In genomic region chr9:19048966-19049871, GRCh38 we compare ENCODE assay signal across 8 cellular contexts. TPM values are rescaled to one million over a fixed set of nuclear protein-coding genes. Genes with fewer than 3 reads are reported as not detected.
DNase-seq lines count a peak whose midpoint lies in the region; ATAC-seq and TF ChIP-seq lines count a peak whose summit lies in the region.

A gene with protein sequence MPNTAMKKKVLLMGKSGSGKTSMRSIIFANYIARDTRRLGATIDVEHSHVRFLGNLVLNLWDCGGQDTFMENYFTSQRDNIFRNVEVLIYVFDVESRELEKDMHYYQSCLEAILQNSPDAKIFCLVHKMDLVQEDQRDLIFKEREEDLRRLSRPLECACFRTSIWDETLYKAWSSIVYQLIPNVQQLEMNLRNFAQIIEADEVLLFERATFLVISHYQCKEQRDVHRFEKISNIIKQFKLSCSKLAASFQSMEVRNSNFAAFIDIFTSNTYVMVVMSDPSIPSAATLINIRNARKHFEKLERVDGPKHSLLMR (plus strand): TSS chr9:19049427. CDS start chr9:19049660, 233 bp downstream.

- H3F3A ChIP-seq in SU-DHL-6 (ENCODE audit: insufficient read depth): peaks cover 30% of the 10 kb centered on the region; the same call in 1 of the 2 replicates

- H3K9me3 Mint-ChIP-seq in activated naive CD8-positive, alpha-beta T cell treated with anti-CD3 and anti-CD28 coated beads, Interleukin-2, amount 10 ng/mL, durations not matched to agents 7 days and 5 days: no peaks in the 10 kb centered on the region

- no peaks in the 10 kb centered on the region for H3K36me3 ChIP-seq in SU-DHL-6 (ENCODE audit: low read length)
- H3K36me3 ChIP-seq in parathyroid adenoma (ENCODE audit: control insufficient read depth, insufficient read depth, low read length): no peaks in the 10 kb centered on the region
- peaks cover 0 to 10% (median 0%) of the 10 kb centered on the region in 3 donors for H3K36me3 ChIP-seq in tibial nerve

- POLR2A ChIA-PET in activated naive CD8-positive, alpha-beta T cell treated with anti-CD3 and anti-CD28 coated beads, Interleukin-2, amount 10 ng/mL, durations not matched to agents 7 days and 5 days (lab: Charles Lee): interaction anchor here (0.7 to 1.8 kb wide), 14 partner anchors 13 to 415 kb away, joined by 3 to 12 read pairs (median 4); partner anchors contain the start of genes DENND4C and RPS6

- H3K4me2 ChIP-seq in SU-DHL-6 (ENCODE audit: low read depth, low read length, poor library complexity, severe bottlenecking) (peak within 1 kb of the TSS; percentile 61), parathyroid adenoma (ENCODE audit: low read length) (peak within 1 kb of the TSS; percentile 82)

- ATAC-seq in HG02759 (IDR thresholded peaks at IDR 0.05; ENCODE audit: unreplicated experiment) (peak; percentile 89), Right ventricle myocardium superior (ENCODE audit: poor library complexity) (peak; percentile 98)
- peak; percentile 88 for ATAC-seq in activated naive CD8-positive, alpha-beta T cell treated with anti-CD3 and anti-CD28 coated beads, Interleukin-2, amount 10 ng/mL, durations not matched to agents 7 days and 5 days (ENCODE audit: low read depth)

- H2AFZ ChIP-seq in SU-DHL-6 (ENCODE audit: low read depth, low read length, severe bottlenecking) (peak within 1 kb of the TSS; percentile 88), parathyroid adenoma (peak within 1 kb of the TSS; percentile 83)

- H3K27me3 Mint-ChIP-seq in activated naive CD8-positive, alpha-beta T cell treated with anti-CD3 and anti-CD28 coated beads, Interleukin-2, amount 10 ng/mL, durations not matched to agents 7 days and 5 days: no peaks in the 10 kb centered on the region

- WGBS in tibial nerve, 2 donors: 1% methylated on average over 57 to 78 of the region's 79 CpGs

- H3K36me3 Mint-ChIP-seq in activated naive CD8-positive, alpha-beta T cell treated with anti-CD3 and anti-CD28 coated beads, Interleukin-2, amount 10 ng/mL, durations not matched to agents 7 days and 5 days: peaks cover 8% of the 10 kb centered on the region

- H3K4me3 ChIP-seq in SU-DHL-6 (ENCODE audit: insufficient read depth, low read length, poor library complexity, severe bottlenecking): peak within 1 kb of the TSS; percentile 58
- peak within 1 kb of the TSS; percentile 72 for H3K4me3 ChIP-seq in parathyroid adenoma (ENCODE audit: low read depth, low read length)
- peak within 1 kb of the TSS; percentile 68 to 99 (median 94) for H3K4me3 ChIP-seq in tibial nerve

- intact Hi-C loops in Right ventricle myocardium superior (cut with DNase I): loop anchor here (5.0 to 10.0 kb wide), 2 partner anchors 126 to 408 kb away; no protein-coding TSS in a partner anchor

- peak within 1 kb of the TSS; percentile 72 for H3K27ac ChIP-seq in SU-DHL-6 (ENCODE audit: low read depth, low read length)
- H3K27ac ChIP-seq in parathyroid adenoma: peak within 1 kb of the TSS; percentile 81
- peak within 1 kb of the TSS; percentile 98 to 99 (median 99) for H3K27ac ChIP-seq in tibial nerve

- H3K9me2 ChIP-seq in SU-DHL-6 (replicated peaks; ENCODE audit: insufficient read depth, low read length): no peaks in the 10 kb centered on the region

- H3K9me3 ChIP-seq in SU-DHL-6 (ENCODE audit: insufficient read depth, low read length) (0 out of 2 replicates have a peak, but pooled peaks cover 5% of the 10 kb centered on the region), parathyroid adenoma (ENCODE audit: control insufficient read depth, low read length) (no peaks in the 10 kb centered on the region), tibial nerve (no peaks in the 10 kb centered on the region)

- TF ChIP-seq EP300 in tibial nerve (IDR thresholded peaks at IDR 0.05): peak; percentile 36 to 95

- no peaks in the 10 kb centered on the region for H3K27me3 ChIP-seq in SU-DHL-6 (ENCODE audit: low read length)
- no peaks in the 10 kb centered on the region for H3K27me3 ChIP-seq in parathyroid adenoma (ENCODE audit: control insufficient read depth, insufficient read depth, low read length)
- H3K27me3 ChIP-seq in tibial nerve: no peaks in the 10 kb centered on the region

- H3K4me3 Mint-ChIP-seq in activated naive CD8-positive, alpha-beta T cell treated with anti-CD3 and anti-CD28 coated beads, Interleukin-2, amount 10 ng/mL, durations not matched to agents 7 days and 5 days: peak within 1 kb of the TSS; percentile 82

- peak within 1 kb of the TSS; percentile 61 for H3K9ac ChIP-seq in SU-DHL-6 (ENCODE audit: low read length)
- no peak within 1 kb of the TSS for H3K9ac ChIP-seq in parathyroid adenoma

- H3K4me1 ChIP-seq in parathyroid adenoma (peaks cover 6% of the 10 kb centered on the region), tibial nerve (peaks cover 0 to 48% (median 28%) of the 10 kb centered on the region in 4 donors)

- TF ChIP-seq CTCF in GM12873 (IDR thresholded peaks at IDR 0.05; ENCODE audit: insufficient read depth, low read depth, low read length, missing control alignments) (peak; percentile 84), SU-DHL-6 (IDR thresholded peaks at IDR 0.05; ENCODE audit: insufficient read depth, low read length, poor library complexity, severe bottlenecking) (peak; percentile 98), parathyroid adenoma (IDR thresholded peaks at IDR 0.05) (peak; percentile 81), tibial nerve (IDR thresholded peaks at IDR 0.05) (peak; percentile 83 to 97 (median 87))

- peaks cover 20% of the 10 kb centered on the region for H3K4me1 Mint-ChIP-seq in activated naive CD8-positive, alpha-beta T cell treated with anti-CD3 and anti-CD28 coated beads, Interleukin-2, amount 10 ng/mL, durations not matched to agents 7 days and 5 days

- DNase-seq in NCI-H128 (lab: John Stamatoyannopoulos, UW; ENCODE audit: unreplicated experiment): peak; percentile 99
- peak; percentile 97 for DNase-seq in activated naive CD8-positive, alpha-beta T cell treated with anti-CD3 and anti-CD28 coated beads, Interleukin-2, amount 10 ng/mL, durations not matched to agents 7 days and 5 days
- peak; percentile 97 for DNase-seq in Right ventricle myocardium superior
- DNase-seq in tibial nerve (ENCODE audit: low spot score in 2 of 2): peak; percentile 89 to 91

- peaks cover 7% of the 10 kb centered on the region; the same call in 1 of the 2 replicates for H3K79me2 ChIP-seq in SU-DHL-6 (ENCODE audit: insufficient read depth, low read length)
- no peaks in the 10 kb centered on the region for H3K79me2 ChIP-seq in parathyroid adenoma

- peak within 1 kb of the TSS; percentile 99 for H3K27ac Mint-ChIP-seq in activated naive CD8-positive, alpha-beta T cell treated with anti-CD3 and anti-CD28 coated beads, Interleukin-2, amount 10 ng/mL, durations not matched to agents 7 days and 5 days

- TF ChIP-seq POLR2A in tibial nerve (IDR thresholded peaks at IDR 0.05): peak; percentile 71 to 90

- H4K20me1 ChIP-seq in SU-DHL-6 (ENCODE audit: low read depth, low read length): no peaks in the 10 kb centered on the region

RNA-seq across cellular contexts. Expression of the gene that starts here (rescaled TPM):
- total RNA-seq in activated naive CD8-positive, alpha-beta T cell treated with anti-CD3 and anti-CD28 coated beads, Interleukin-2, amount 10 ng/mL, durations not matched to agents 7 days and 5 days: 10 to 100 TPM; 49.4 to 51.8 TPM
- total RNA-seq in Right ventricle myocardium superior (69.4 TPM), tibial nerve (10 to 100 TPM; 51.9 to 64.7 (median 58.5) TPM)

Comparison
In these comparisons a context has a peak if more than half of its experiments do, and no peak if none do; other contexts are left out.
1. Peak in every context shown above with its lines: DNase-seq, ATAC-seq, H3K4me3 ChIP-seq and H3K27ac ChIP-seq.